In genomic region chr14:52694761-52695480, GRCh38 we compare ENCODE assay signal across 8 cellular contexts. TPM values are rescaled to one million over a fixed set of nuclear protein-coding genes. Genes with fewer than 3 reads are reported as not detected.
DNase-seq lines count a peak whose midpoint lies in the region; ATAC-seq, FAIRE-seq and TF ChIP-seq lines count a peak whose summit lies in the region.

No MANE protein-coding gene starts in this region.

- H3K4me1 ChIP-seq in HAP-1 (peaks cover 30% of the 10 kb centered on the region), GM12878 (ENCODE audit: control insufficient read depth, insufficient read depth, low read length) (0 out of 2 replicates have a peak, but pooled peaks cover 3% of the 10 kb centered on the region)

- H3K36me3 Mint-ChIP-seq in T-helper 2 cell treated with Interferon-gamma antibody and Interleukin-4, amounts not matched to agents 5 μg/mL and 100 μg/mL, for 36 hours (ENCODE audit: low read depth), result peaks cover 34% of the 10 kb centered on the region

- H3K27me3 Mint-ChIP-seq in T-helper 2 cell treated with Interferon-gamma antibody and Interleukin-4, amounts not matched to agents 5 μg/mL and 100 μg/mL, for 36 hours (ENCODE audit: low read depth), result no peaks in the 10 kb centered on the region

- H3K27me3 ChIP-seq in HAP-1 (ENCODE audit: low read depth) (no peaks in the 10 kb centered on the region), GM12878 (replicated peaks in 1 of 2; ENCODE audit: control insufficient read depth in 2 of 2, insufficient read depth in 2 of 2, low read length in 1 of 2) (no peaks in the 10 kb centered on the region)

- TF ChIP-seq CTCF in GM12865 (IDR thresholded peaks at IDR 0.05; ENCODE audit: insufficient read depth, low read depth, low read length, missing control alignments) (no peak), GM12878 (IDR thresholded peaks at IDR 0.05 in 2 of 3, conservative IDR thresholded peaks at IDR 0.05 in 1 of 3; ENCODE audit: control insufficient read depth in 2 of 3, extremely low read depth in 1 of 3, insufficient read depth in 1 of 3, low read depth in 3 of 3, low read length in 3 of 3) (no peak)

- peak overlapping the region; percentile 83 for H3K9ac ChIP-seq in GM12878 (ENCODE audit: control insufficient read depth, insufficient read depth, low read length)

- no peaks in the 10 kb centered on the region for H3K9me3 Mint-ChIP-seq in T-helper 2 cell treated with Interferon-gamma antibody and Interleukin-4, amounts not matched to agents 5 μg/mL and 100 μg/mL, for 36 hours

- SMC1A ChIA-PET in GM12878 (lab: Charles Lee; ENCODE audit: uncharacterized antibody, unreplicated experiment), result interaction anchor here (0.6 to 1.3 kb wide), 4 partner anchors 17 to 47 kb away, joined by 3 to 4 read pairs (median 3); no protein-coding TSS in a partner anchor

- FAIRE-seq in GM12878 (lab: Jason Lieb, UNC), result peak; percentile 93

- intact Hi-C loops in GM12878 (cut with micrococcal nuclease; ENCODE audit: unreplicated experiment), result loop anchor here (5.0 to 10.0 kb wide), 2 partner anchors 92 to 150 kb away; no protein-coding TSS in a partner anchor

- H3K4me3 Mint-ChIP-seq in T-helper 2 cell treated with Interferon-gamma antibody and Interleukin-4, amounts not matched to agents 5 μg/mL and 100 μg/mL, for 36 hours, result peak overlapping the region; percentile 98

- H3K4me3 ChIP-seq in GM12865 (ENCODE audit: low read depth, low read length) (peak overlapping the region; percentile 78), HAP-1 (peak overlapping the region; percentile 75), GM12878 (peak overlapping the region; percentile 85)

- CTCF ChIA-PET in GM12878 (lab: Yijun Ruan, JAX), result interaction anchor here (1.3 kb wide), 1 partner anchor 10 kb away, joined by 5 read pairs; no protein-coding TSS in a partner anchor

- no peaks in the 10 kb centered on the region for H3K36me3 ChIP-seq in HAP-1 (replicated peaks)
- peaks cover 0 to 4% of the 10 kb centered on the region in 2 experiments; a peak in 2 of 4 replicates for H3K36me3 ChIP-seq in GM12878 (ENCODE audit: control insufficient read depth in 2 of 2, insufficient read depth in 2 of 2, low read length in 1 of 2)

- RAD21 ChIA-PET in GM12878 (lab: Charles Lee; ENCODE audit: unreplicated experiment), result no interaction called here

- peak; percentile 88 for DNase-seq in GM12865 (ENCODE audit: low read depth)
- peak; percentile 41 to 46 for DNase-seq in HAP-1 (ENCODE audit: low spot score in 2 of 2)
- peak; percentile 75 for DNase-seq in M059J (ENCODE audit: low read depth)
- DNase-seq in T-helper 2 cell treated with Interferon-gamma antibody and Interleukin-4, amounts not matched to agents 5 μg/mL and 100 μg/mL, for 36 hours (ENCODE audit: low spot score), result peak; percentile 74
- DNase-seq in GM12878 (ENCODE audit: low read depth, low spot score), result peak; percentile 60
- DNase-seq in iPS-NIHi7 (ENCODE audit: extremely low spot score), result peak; percentile 30
- DNase-seq in stimulated activated CD4-positive, alpha-beta T cell treated with anti-CD3 and anti-CD28 coated beads, Interleukin-12 subunit alpha, Interleukin-12 subunit beta, amount 100 ng/mL, for 4 hours, result peak; percentile 37
- no peak for DNase-seq in COR-L47 (lab: John Stamatoyannopoulos, UW)

- ATAC-seq in GM12878, result peak; percentile 72

- POLR2A ChIA-PET in GM12878 (lab: Charles Lee), result interaction anchor here (0.7 kb wide), 1 partner anchor 10 kb away, joined by 3 read pairs; no protein-coding TSS in a partner anchor

- peaks cover 57% of the 10 kb centered on the region for H3K79me2 ChIP-seq in GM12878 (ENCODE audit: control insufficient read depth, insufficient read depth, low read length)

- H3K27ac ChIP-seq in GM12878 (ENCODE audit: control insufficient read depth, insufficient read depth), result peak overlapping the region; percentile 80

- H2AFZ ChIP-seq in GM12878 (ENCODE audit: control insufficient read depth, low read depth, low read length), result peak overlapping the region; percentile 82

- TF ChIP-seq RAD21 in GM12878 (IDR thresholded peaks at IDR 0.05; ENCODE audit: insufficient read depth, low read depth, low read length), result no peak

- H4K20me1 ChIP-seq in GM12878 (ENCODE audit: control insufficient read depth, insufficient read depth), result peaks cover 7% of the 10 kb centered on the region

- under 1% methylated on average over 44 of the region's 46 CpGs for WGBS in GM12878 (ENCODE audit: insufficient coverage, insufficient replicate concordance, low lambda C conversion rate, missing lambda C conversion rate)

- no TSS peak for BruUV-seq in GM12878 (replicated peaks; lab: Mats Ljungman, UMichigan)

- TF ChIP-seq POLR2A in GM12878 (IDR thresholded peaks at IDR 0.05; ENCODE audit: low read depth, low read length), result no peak

- peak overlapping the region; percentile 100 for H3K27ac Mint-ChIP-seq in T-helper 2 cell treated with Interferon-gamma antibody and Interleukin-4, amounts not matched to agents 5 μg/mL and 100 μg/mL, for 36 hours

- peaks cover 33% of the 10 kb centered on the region for H3K4me1 Mint-ChIP-seq in T-helper 2 cell treated with Interferon-gamma antibody and Interleukin-4, amounts not matched to agents 5 μg/mL and 100 μg/mL, for 36 hours (ENCODE audit: low read depth)

- peak overlapping the region; percentile 77 for H3K4me2 ChIP-seq in GM12878 (ENCODE audit: control insufficient read depth, insufficient read depth)

- in situ Hi-C loops in HAP-1 (cut with MboI; ENCODE audit: low sequenced_read_pairs) (no loop called here), GM12878 (cut with MboI) (no loop called here)

- H3K9me3 ChIP-seq in HAP-1, result no peaks in the 10 kb centered on the region
- H3K9me3 ChIP-seq in GM12878 (replicated peaks; ENCODE audit: control insufficient read depth, insufficient read depth, low read length), result no peaks in the 10 kb centered on the region

- no peak for TF ChIP-seq EP300 in GM12878 (IDR thresholded peaks at IDR 0.05; ENCODE audit: borderline replicate concordance in 1 of 2, control insufficient read depth in 1 of 2, low read depth in 2 of 2, low read length in 2 of 2)

TF ChIP-seq in GM12878, 131 proteins besides CTCF, POLR2A, EP300 and RAD21 (continues in another document):
- TF ChIP-seq EED (IDR thresholded peaks at IDR 0.05; ENCODE audit: low read depth), result 0 out of 2 replicates have a peak, but pooled peaks have one; percentile 23

RNA-seq across cellular contexts. Expression of gene ERO1A, which starts 0.4 kb away (rescaled TPM):
- 60.7 and 106 TPM in 2 replicates for total RNA-seq in M059J (2014; rRNA removed; shearing (Covaris generic))
- total RNA-seq in GM12878 (2013; cell fraction: nucleolus; rRNA removed), result 296 and 302 TPM in 2 replicates
- total RNA-seq in GM12878 (2014; rRNA removed) (52.5 and 60.3 TPM in 2 replicates), GM12878 (2014; rRNA removed; fragmentation: Illumina TruSeq; extraction: Trizol) (54.3 and 57.0 TPM in 2 replicates), GM12878 (2021) (71.3 and 74.3 TPM in 2 replicates)
- polyA plus RNA-seq in GM12878 (2011; ENCODE audit: low read depth), result 19.9 TPM
- polyA plus RNA-seq in GM12878 (2011; rRNA removed) (93.1 and 144 TPM in 2 replicates), GM12878 (2014; fragmentation: Illumina TruSeq; extraction: Trizol) (40.0 and 54.2 TPM in 2 replicates), GM12878 (2014; fragmentation: Nextera tagmentation; extraction: Ambion mirVana) (10 to 100 TPM; 17.5 to 41.2 TPM), GM12878 (2014; rRNA removed) (34.8 and 35.6 TPM in 2 replicates), GM12878 (2016; fragmentation: Nextera tagmentation; extraction: Ambion mirVana) (10 to 100 TPM; 48.4 to 48.6 TPM)
- 27.5 and 42.1 TPM in 2 replicates for polyA plus RNA-seq in GM12878 (2011; cell fraction: cytosol; rRNA removed)
- polyA plus RNA-seq in GM12878 (2011; cell fraction: nucleus; rRNA removed), result 26.8 and 32.4 TPM in 2 replicates
- 39.5 and 50.7 TPM in 2 replicates for polyA plus RNA-seq in GM12878 (2012)
- 45.7 and 53.5 TPM in 2 replicates for polyA minus RNA-seq in GM12878 (2011; rRNA and poly(A)+ RNA removed)
- 28.0 and 39.3 TPM in 2 replicates for polyA minus RNA-seq in GM12878 (2011; cell fraction: cytosol; rRNA and poly(A)+ RNA removed)
- 31.2 and 37.4 TPM in 2 replicates for polyA minus RNA-seq in GM12878 (2011; cell fraction: nucleus; rRNA and poly(A)+ RNA removed)

RNA-seq across cellular contexts. Expression of gene PSMC6, which starts 12.1 kb away (rescaled TPM):
- 131 and 189 TPM in 2 replicates for total RNA-seq in M059J (2014; rRNA removed; shearing (Covaris generic))
- total RNA-seq in GM12878 (2013; cell fraction: nucleolus; rRNA removed), result 157 and 173 TPM in 2 replicates
- total RNA-seq in GM12878 (2014; rRNA removed) (85.1 and 113 TPM in 2 replicates), GM12878 (2014; rRNA removed; fragmentation: Illumina TruSeq; extraction: Trizol) (163 and 164 TPM in 2 replicates), GM12878 (2021) (69.3 and 71.4 TPM in 2 replicates)
- polyA plus RNA-seq in GM12878 (2011; ENCODE audit: low read depth), result 36.8 TPM
- polyA plus RNA-seq in GM12878 (2011; rRNA removed) (126 and 190 TPM in 2 replicates), GM12878 (2014; fragmentation: Illumina TruSeq; extraction: Trizol) (162 and 244 TPM in 2 replicates), GM12878 (2014; fragmentation: Nextera tagmentation; extraction: Ambion mirVana) (100 to 1,000 TPM; 181 to 192 TPM), GM12878 (2014; rRNA removed) (95.9 and 113 TPM in 2 replicates), GM12878 (2016; fragmentation: Nextera tagmentation; extraction: Ambion mirVana) (100 to 1,000 TPM; 151 to 155 TPM)
- 27.8 and 35.1 TPM in 2 replicates for polyA plus RNA-seq in GM12878 (2011; cell fraction: cytosol; rRNA removed)
- 61.2 and 74.3 TPM in 2 replicates for polyA plus RNA-seq in GM12878 (2011; cell fraction: nucleus; rRNA removed)
- polyA plus RNA-seq in GM12878 (2012), result 48.6 and 59.2 TPM in 2 replicates
- 51.7 and 66.0 TPM in 2 replicates for polyA minus RNA-seq in GM12878 (2011; rRNA and poly(A)+ RNA removed)
- 19.4 and 30.4 TPM in 2 replicates for polyA minus RNA-seq in GM12878 (2011; cell fraction: cytosol; rRNA and poly(A)+ RNA removed)
- 60.8 and 98.0 TPM in 2 replicates for polyA minus RNA-seq in GM12878 (2011; cell fraction: nucleus; rRNA and poly(A)+ RNA removed)

RNA-seq across cellular contexts. Expression of gene STYX, which starts 35.0 kb away (rescaled TPM):
- total RNA-seq in M059J (2014; rRNA removed; shearing (Covaris generic)), result 17.0 and 17.7 TPM in 2 replicates
- 14.9 and 15.2 TPM in 2 replicates for total RNA-seq in GM12878 (2013; cell fraction: nucleolus; rRNA removed)
- 9.4 and 11.0 TPM in 2 replicates for total RNA-seq in GM12878 (2014; rRNA removed)
- total RNA-seq in GM12878 (2014; rRNA removed; fragmentation: Illumina TruSeq; extraction: Trizol), result 13.0 and 13.3 TPM in 2 replicates
- total RNA-seq in GM12878 (2021), result 8.7 and 9.5 TPM in 2 replicates
- 2.4 TPM for polyA plus RNA-seq in GM12878 (2011; ENCODE audit: low read depth)
- 9.0 and 15.3 TPM in 2 replicates for polyA plus RNA-seq in GM12878 (2011; rRNA removed)
- 3.4 TPM in 2 replicates for polyA plus RNA-seq in GM12878 (2011; cell fraction: cytosol; rRNA removed)
- 2.3 and 2.9 TPM in 2 replicates for polyA plus RNA-seq in GM12878 (2011; cell fraction: nucleus; rRNA removed)
- 6.2 and 7.9 TPM in 2 replicates for polyA plus RNA-seq in GM12878 (2012)
- 9.0 and 11.3 TPM in 2 replicates for polyA plus RNA-seq in GM12878 (2014; fragmentation: Illumina TruSeq; extraction: Trizol)
- polyA plus RNA-seq in GM12878 (2014; fragmentation: Nextera tagmentation; extraction: Ambion mirVana), result 10 to 100 TPM in 1 of 2 experiments, 1 to 10 TPM in 1; 5.0 to 10.1 TPM
- polyA plus RNA-seq in GM12878 (2014; rRNA removed), result 6.7 and 8.6 TPM in 2 replicates
- 10 to 100 TPM; 13.8 to 15.3 TPM for polyA plus RNA-seq in GM12878 (2016; fragmentation: Nextera tagmentation; extraction: Ambion mirVana)
- 4.8 and 6.1 TPM in 2 replicates for polyA minus RNA-seq in GM12878 (2011; rRNA and poly(A)+ RNA removed)
- polyA minus RNA-seq in GM12878 (2011; cell fraction: cytosol; rRNA and poly(A)+ RNA removed), result 3.2 and 4.0 TPM in 2 replicates
- 3.4 and 7.1 TPM in 2 replicates for polyA minus RNA-seq in GM12878 (2011; cell fraction: nucleus; rRNA and poly(A)+ RNA removed)
